11 cellular contexts compared by ENCODE assay signal in the genomic region with DNA sequence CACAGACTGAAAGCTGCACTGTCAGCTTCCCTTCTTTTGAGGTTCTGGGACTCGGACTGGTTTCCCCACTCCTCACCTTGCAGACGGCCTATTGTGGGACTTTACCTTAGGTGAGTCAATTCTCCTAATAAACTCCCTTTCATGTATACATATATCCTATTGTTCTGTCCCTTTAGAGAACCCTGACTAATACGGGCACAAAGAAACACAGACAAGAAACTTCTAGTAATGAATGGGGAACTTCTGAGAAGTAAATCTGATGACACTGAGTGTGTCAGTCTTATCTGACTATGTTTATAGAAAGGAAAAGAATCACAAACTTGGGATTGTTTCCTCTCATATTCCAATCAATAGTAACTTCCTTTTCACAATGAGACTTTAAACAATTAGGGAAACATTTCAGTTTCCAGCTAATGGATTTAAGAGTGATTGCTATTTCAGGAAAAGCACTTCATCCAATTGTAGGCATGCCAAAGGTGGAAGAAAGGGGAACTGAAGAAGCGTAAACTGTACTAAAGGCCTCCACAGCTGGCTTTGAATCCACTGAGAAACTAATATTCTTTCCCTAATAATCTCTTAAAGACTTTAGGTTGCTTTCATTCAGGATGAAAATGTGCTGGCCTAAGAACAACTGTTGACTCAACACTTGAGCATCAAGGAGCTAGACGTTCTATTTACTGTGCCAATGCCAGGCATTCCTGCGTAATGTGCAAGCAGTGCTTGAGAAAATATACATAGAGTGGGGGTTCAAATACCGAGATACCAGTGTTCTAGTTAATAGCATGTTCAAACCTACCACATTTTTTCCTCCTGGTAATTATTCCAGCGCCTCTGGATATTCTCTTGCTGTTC.
DNase-seq lines count a peak whose midpoint lies in the region; ATAC-seq and TF ChIP-seq lines count a peak whose summit lies in the region.
"Had no signal": no experiment of that assay in that cellular context is flagged by ENCODE, and none has a peak within 500 bp of the region (broad histone marks: within the 10 kb centered on the region; RNA-seq: fewer than 3 reads in every experiment).

No MANE protein-coding gene starts in this region.

- H3K4me1 ChIP-seq in prostate gland (replicated peaks): no peaks in the 10 kb centered on the region

- no peaks in the 10 kb centered on the region for H3K36me3 ChIP-seq in prostate gland

- ATAC-seq in GM18520 (IDR thresholded peaks at IDR 0.05; ENCODE audit: unreplicated experiment) (no peak), HG03175 (IDR thresholded peaks at IDR 0.05; ENCODE audit: unreplicated experiment) (no peak)
- ATAC-seq: natural killer cell had no signal

- TF ChIP-seq POLR2A in prostate gland (IDR thresholded peaks at IDR 0.05): no peak

- no peaks in the 10 kb centered on the region for H3K9me3 ChIP-seq in prostate gland

- no peaks in the 10 kb centered on the region for H3K27me3 ChIP-seq in prostate gland (replicated peaks; ENCODE audit: insufficient read depth)

- WGBS in prostate gland: 52% methylated on average over 8 of the region's 8 CpGs

- no peak overlapping the region for H3K27ac ChIP-seq in prostate gland

- DNase-seq in Daoy (ENCODE audit: low read depth) (peak; percentile 92), RKO (ENCODE audit: low spot score) (peak; percentile 20), fibroblast of gingiva (ENCODE audit: low read depth) (peak; percentile 96), prostate gland (ENCODE audit: low spot score) (peak; percentile 55), NCI-H748 treated with DMSO at 0.1 percent for 48 hours (lab: John Stamatoyannopoulos, UW) (no peak), OCI-M1 (lab: John Stamatoyannopoulos, UW) (no peak)
- DNase-seq: activated T-cell treated with anti-CD3 and anti-CD28 coated beads, Interleukin-2, amount 50 U/mL, for 72 hours; natural killer cell; NCI-H1930 had no signal

- no peak for TF ChIP-seq CTCF in prostate gland (IDR thresholded peaks at IDR 0.05)

- intact Hi-C loops in prostate gland (cut with DNase I): no loop called here

- no peak overlapping the region for H3K4me3 ChIP-seq in prostate gland

Comparison
In these comparisons a context has a peak if more than half of its experiments do, and no peak if none do; other contexts are left out.
1. DNase-seq: peak in Daoy (single experiment), RKO (single experiment), fibroblast of gingiva (single experiment) and prostate gland (single experiment); none in NCI-H748 treated with DMSO at 0.1 percent for 48 hours (single experiment) and OCI-M1 (single experiment).